Comparison of ENCODE assay signal across 26 cellular contexts in the genomic region with DNA sequence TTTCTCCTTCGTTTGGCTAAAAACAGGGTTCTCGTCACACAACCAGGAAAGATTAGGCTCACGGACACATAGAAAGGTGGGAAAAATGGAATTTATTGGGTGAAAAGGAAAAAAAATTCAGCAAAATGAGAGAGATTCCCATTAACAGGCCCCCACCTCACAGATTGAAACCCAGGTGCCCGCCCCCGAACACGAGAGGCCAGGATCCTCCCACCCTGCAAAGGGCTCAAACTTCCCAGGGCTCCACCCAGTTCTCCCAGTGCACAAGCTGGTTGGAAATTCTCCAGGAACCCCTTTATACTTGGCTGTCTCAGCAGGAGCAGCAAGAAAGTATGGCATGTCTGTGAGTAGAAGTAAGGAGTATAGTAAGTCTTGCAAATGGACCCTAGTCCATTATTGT.
DNase-seq lines count a peak whose midpoint lies in the region; FAIRE-seq and TF ChIP-seq lines count a peak whose summit lies in the region.
"Had no signal": no experiment of that assay in that cellular context is flagged by ENCODE, and none has a peak within 500 bp of the region (broad histone marks: within the 10 kb centered on the region; RNA-seq: fewer than 3 reads in every experiment).

No MANE protein-coding gene starts in this region.

- H2BK5ac ChIP-seq in H1 (ENCODE audit: low read depth, low read length), result no peak overlapping the region
- H2BK5ac ChIP-seq in mesendoderm (ENCODE audit: low read length), result no peak overlapping the region

- WGBS in H1 (ENCODE audit: extremely low coverage in 1 of 2, insufficient coverage in 1 of 2, insufficient read length in 1 of 2, insufficient replicate concordance in 2 of 2, low coverage in 1 of 2, low lambda C conversion rate in 2 of 2, missing lambda C conversion rate in 1 of 2), 2 experiments, result 86% methylated on average over 6 of the region's 6 CpGs; no CpG with 5 or more reads in 1 of the 2 experiments
- WGBS in mesendoderm (ENCODE audit: extremely low coverage, insufficient coverage, low lambda C conversion rate), result no CpG with 5 or more reads among the region's 6 CpGs

- FAIRE-seq in H1 (lab: Jason Lieb, UNC), result no peak
- FAIRE-seq: A549, GM12878, GM12892, GM18507 had no signal

- H3K23ac ChIP-seq in H1 (ENCODE audit: insufficient read length) (no peak overlapping the region), mesendoderm (ENCODE audit: low read length) (no peak overlapping the region)

- H4K5ac ChIP-seq in H1 (ENCODE audit: insufficient read length, low read depth, low read length) (no peak overlapping the region), mesendoderm (ENCODE audit: low read length) (no peak overlapping the region)

- H3K4me1 Mint-ChIP-seq in chondrocyte (ENCODE audit: low read depth), result no peaks in the 10 kb centered on the region
- H3K4me1 Mint-ChIP-seq: CD14-positive monocyte; CD4-positive, alpha-beta memory T cell; CD4-positive, CD25-positive, alpha-beta regulatory T cell; CD8-positive, alpha-beta memory T cell had no signal

- intact Hi-C loops in posterior vena cava (cut with DNase I), result no loop called here
- intact Hi-C loops in A673 (cut with micrococcal nuclease; ENCODE audit: unreplicated experiment), result no loop called here

- H3K9me3 Mint-ChIP-seq in chondrocyte (ENCODE audit: low read depth), result peaks cover 19% of the 10 kb centered on the region

- no peaks in the 10 kb centered on the region for H3K23me2 ChIP-seq in H1 (ENCODE audit: low read depth, low read length)

- no peak for TF ChIP-seq RAD21 in H1 (IDR thresholded peaks at IDR 0.05 in 1 of 2, conservative IDR thresholded peaks at IDR 0.05 in 1 of 2; ENCODE audit: low read depth in 2 of 2, low read length in 2 of 2)

- POLR2A ChIA-PET in H1 (lab: Charles Lee; ENCODE audit: partially characterized antibody) (no interaction called here), A673 (lab: Charles Lee; ENCODE audit: low non-redundant PET) (no interaction called here)

- H2BK120ac ChIP-seq in H1 (replicated peaks; ENCODE audit: low read depth, low read length), result no peak overlapping the region
- no peak overlapping the region for H2BK120ac ChIP-seq in mesendoderm (ENCODE audit: low read depth, low read length)

- H3K56ac ChIP-seq in H1 (replicated peaks; ENCODE audit: insufficient read length, low read depth, low read length), result no peak overlapping the region
- H3K56ac ChIP-seq in mesendoderm (ENCODE audit: low read length), result no peak overlapping the region

- H4K8ac ChIP-seq in H1 (ENCODE audit: extremely low read depth, insufficient read depth, low read length), result no peak overlapping the region
- no peak overlapping the region for H4K8ac ChIP-seq in mesendoderm (ENCODE audit: low read depth, low read length)

- CTCF ChIA-PET in H1 (lab: Charles Lee; ENCODE audit: partially characterized antibody) (interaction anchor here (0.7 to 0.9 kb wide), 2 partner anchors 49 to 117 kb away, joined by 3 to 4 read pairs; no protein-coding TSS in a partner anchor), A673 (lab: Charles Lee) (no interaction called here)

- TF ChIP-seq POLR2A in H1 (IDR thresholded peaks at IDR 0.05; ENCODE audit: control extremely low read depth in 1 of 2, low read depth in 2 of 2, low read length in 2 of 2), result no peak

- no peaks in the 10 kb centered on the region for H3K4me1 ChIP-seq in H1 (replicated peaks in 1 of 4; ENCODE audit: control insufficient read depth in 3 of 4, insufficient read depth in 4 of 4, low read length in 3 of 4)
- H3K4me1 ChIP-seq in mesendoderm (ENCODE audit: control insufficient read depth, low read depth, low read length), result no peaks in the 10 kb centered on the region
- no peaks in the 10 kb centered on the region for H3K4me1 ChIP-seq in A673 (ENCODE audit: insufficient read depth, low read length, poor library complexity, severe bottlenecking)
- H3K4me1 ChIP-seq: A549, BE2C, BLaER1 had no signal

- H2AK5ac ChIP-seq in H1 (ENCODE audit: low read depth, low read length) (no peak overlapping the region), mesendoderm (ENCODE audit: low read length) (no peak overlapping the region)

- H3K9me3 ChIP-seq in H1 (ENCODE audit: insufficient read depth in 2 of 2, low read depth in 1 of 2, low read length in 1 of 2) (no peaks in the 10 kb centered on the region), A673 (ENCODE audit: low read depth, low read length, poor library complexity, severe bottlenecking) (no peaks in the 10 kb centered on the region)
- H3K9me3 ChIP-seq: A549, BE2C, BLaER1 had no signal

- H3K79me2 ChIP-seq in H1 (ENCODE audit: control insufficient read depth in 1 of 2, insufficient read depth in 2 of 2, low read length in 2 of 2), result no peaks in the 10 kb centered on the region
- no peaks in the 10 kb centered on the region for H3K79me2 ChIP-seq in mesendoderm (ENCODE audit: control insufficient read depth, insufficient read depth, low read length)

- H2AFZ ChIP-seq in H1 (ENCODE audit: low read length), result peak overlapping the region; percentile 63

- no peaks in the 10 kb centered on the region for H3K36me3 ChIP-seq in H1 (ENCODE audit: control insufficient read depth in 2 of 4, insufficient read depth in 4 of 4, low read length in 3 of 4)
- H3K36me3 ChIP-seq in mesendoderm (ENCODE audit: control insufficient read depth, insufficient read depth, low read length), result no peaks in the 10 kb centered on the region
- no peaks in the 10 kb centered on the region for H3K36me3 ChIP-seq in A673 (ENCODE audit: insufficient read depth, low read length, poor library complexity, severe bottlenecking)
- H3K36me3 ChIP-seq: BE2C, BLaER1 had no signal

- no peaks in the 10 kb centered on the region for H3K27me3 ChIP-seq in H1 (replicated peaks in 1 of 4; ENCODE audit: control insufficient read depth in 3 of 4, extremely low read depth in 1 of 4, insufficient read depth in 3 of 4, low read length in 3 of 4)
- H3K27me3 ChIP-seq in mesendoderm (ENCODE audit: insufficient read depth, low read length, poor library complexity), result no peaks in the 10 kb centered on the region
- no peaks in the 10 kb centered on the region for H3K27me3 ChIP-seq in A673 (replicated peaks; ENCODE audit: insufficient read depth, low read depth, low read length, poor library complexity)
- H3K27me3 ChIP-seq: BE2C, BLaER1 had no signal

- TF ChIP-seq CTCF in H1 (IDR thresholded peaks at IDR 0.05; ENCODE audit: control extremely low read depth in 1 of 3, insufficient read depth in 1 of 3, low read depth in 1 of 3, low read length in 3 of 3) (no peak), chondrocyte (IDR thresholded peaks at IDR 0.05) (no peak), A673 (conservative IDR thresholded peaks at IDR 0.05; ENCODE audit: low read depth, low read length) (no peak)

- BruUV-seq in A673 (replicated peaks; lab: Mats Ljungman, UMichigan), result no TSS peak

- no peak overlapping the region for H2BK20ac ChIP-seq in H1 (ENCODE audit: low read length)

- H3K9ac ChIP-seq in H1 (replicated peaks in 1 of 4; ENCODE audit: extremely low read depth in 1 of 4, low read depth in 3 of 4, low read length in 3 of 4) (no peak overlapping the region), mesendoderm (ENCODE audit: low read length) (no peak overlapping the region)
- H3K9ac ChIP-seq: BLaER1 had no signal

- no peak for TF ChIP-seq EP300 in H1 (IDR thresholded peaks at IDR 0.05; ENCODE audit: borderline replicate concordance in 1 of 2, low read depth in 2 of 2, low read length in 2 of 2)

- no peaks in the 10 kb centered on the region for H3K79me1 ChIP-seq in H1 (ENCODE audit: low read depth, low read length)
- no peaks in the 10 kb centered on the region for H3K79me1 ChIP-seq in mesendoderm (ENCODE audit: low read length)

- H3K4ac ChIP-seq in H1 (replicated peaks; ENCODE audit: insufficient read length, low read depth, low read length) (no peak overlapping the region), mesendoderm (ENCODE audit: low read depth, low read length) (no peak overlapping the region)

- no peak overlapping the region for H3K27ac Mint-ChIP-seq in chondrocyte (ENCODE audit: unreplicated experiment)
- H3K27ac Mint-ChIP-seq: CD14-positive monocyte; CD4-positive, alpha-beta memory T cell; CD4-positive, CD25-positive, alpha-beta regulatory T cell; CD8-positive, alpha-beta memory T cell had no signal

- H3K18ac ChIP-seq in H1 (ENCODE audit: extremely low read depth, low read length) (no peak overlapping the region), mesendoderm (ENCODE audit: low read length) (peak overlapping the region; percentile 39)

- DNase-seq in H1 (ENCODE audit: low read depth in 1 of 2, low spot score in 2 of 2) (no peak), mesendoderm (no peak), posterior vena cava (ENCODE audit: low spot score) (peak; percentile 64), chondrocyte (ENCODE audit: low spot score) (no peak), A673 (ENCODE audit: low spot score) (no peak)
- DNase-seq: ACHN; BE2C; C1 segment of cervical spinal cord; CD4-positive, alpha-beta memory T cell; CD4-positive, CD25-positive, alpha-beta regulatory T cell; CD8-positive, alpha-beta memory T cell; COR-L47; DMS 273 treated with DMSO at 0.1 percent for 48 hours; DMS153; DMS53; DMS79; DND-41; EL; GDM1 had no signal

- H3K4me3 ChIP-seq in H1 (ENCODE audit: extremely low read depth in 1 of 4, insufficient read depth in 2 of 4, low read depth in 3 of 4, low read length in 4 of 4), result no peak overlapping the region
- no peak overlapping the region for H3K4me3 ChIP-seq in mesendoderm (ENCODE audit: low read length)
- no peak overlapping the region for H3K4me3 ChIP-seq in A673 (ENCODE audit: low read depth, low read length, poor library complexity, severe bottlenecking)
- H3K4me3 ChIP-seq: A549, BLaER1, GM12878 had no signal

- H4K91ac ChIP-seq in H1 (replicated peaks; ENCODE audit: insufficient read length, low read length), result no peak overlapping the region

- H3K4me3 Mint-ChIP-seq in chondrocyte (ENCODE audit: unreplicated experiment), result no peak overlapping the region
- H3K4me3 Mint-ChIP-seq: CD14-positive monocyte; CD4-positive, alpha-beta memory T cell; CD4-positive, CD25-positive, alpha-beta regulatory T cell; CD8-positive, alpha-beta memory T cell had no signal

- no peaks in the 10 kb centered on the region for H4K20me1 ChIP-seq in H1 (replicated peaks in 1 of 2; ENCODE audit: control insufficient read depth in 1 of 2, insufficient read depth in 2 of 2, low read length in 2 of 2)
- H4K20me1 ChIP-seq: BLaER1 had no signal

- H3K36me3 Mint-ChIP-seq in chondrocyte (ENCODE audit: low read depth), result no peaks in the 10 kb centered on the region
- H3K36me3 Mint-ChIP-seq: CD14-positive monocyte; CD4-positive, alpha-beta memory T cell; CD4-positive, CD25-positive, alpha-beta regulatory T cell; CD8-positive, alpha-beta memory T cell had no signal

- no peak overlapping the region for H3K14ac ChIP-seq in H1 (ENCODE audit: insufficient read length)

- H3K27me3 Mint-ChIP-seq in chondrocyte (ENCODE audit: low read depth), result no peaks in the 10 kb centered on the region
- H3K27me3 Mint-ChIP-seq: CD4-positive, alpha-beta memory T cell; CD4-positive, CD25-positive, alpha-beta regulatory T cell; CD8-positive, alpha-beta memory T cell had no signal

- H2BK15ac ChIP-seq in H1 (ENCODE audit: low read length), result no peak overlapping the region
- H2BK15ac ChIP-seq in mesendoderm (replicated peaks; ENCODE audit: low read depth), result no peak overlapping the region

- no peak overlapping the region for H2BK12ac ChIP-seq in H1 (ENCODE audit: low read depth, low read length)

- H3K4me2 ChIP-seq in H1 (ENCODE audit: insufficient read depth in 1 of 2, low read depth in 2 of 2, low read length in 2 of 2) (no peak overlapping the region), mesendoderm (ENCODE audit: low read length) (no peak overlapping the region)
- H3K4me2 ChIP-seq: A549, BLaER1 had no signal

- H3K27ac ChIP-seq in H1 (ENCODE audit: low read depth, low read length), result no peak overlapping the region
- no peak overlapping the region for H3K27ac ChIP-seq in mesendoderm (ENCODE audit: low read depth, low read length)
- H3K27ac ChIP-seq in A673 (ENCODE audit: low read depth, low read length, poor library complexity, severe bottlenecking), result no peak overlapping the region
- H3K27ac ChIP-seq: 22Rv1, A549, BLaER1 had no signal
